In the genomic region with DNA sequence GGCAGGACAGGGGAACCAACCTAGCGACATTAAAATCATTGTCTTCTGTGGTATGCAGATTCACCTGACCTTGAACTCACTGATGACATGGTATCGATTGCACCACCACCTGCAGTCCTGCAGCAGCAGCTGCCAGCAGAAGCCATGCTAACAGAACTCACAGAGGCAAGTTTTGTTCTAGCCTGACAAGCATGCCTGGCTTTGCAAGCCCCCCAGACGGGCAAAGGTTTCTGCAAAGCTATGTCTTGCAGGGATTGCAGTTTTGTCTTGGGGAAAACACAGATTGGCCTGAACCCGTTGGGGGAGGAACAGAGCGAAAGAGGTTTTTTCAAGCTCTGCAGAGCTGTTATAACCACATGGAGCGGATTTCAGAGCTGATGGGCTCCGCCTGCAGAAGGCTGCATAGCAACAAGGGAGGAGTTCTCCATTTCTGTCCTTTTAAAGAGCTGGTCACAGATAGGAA, we compare ENCODE assay signal across 10 cellular contexts.
DNase-seq lines count a peak whose midpoint lies in the region; TF ChIP-seq lines count a peak whose summit lies in the region.
"Had no signal": no experiment of that assay in that cellular context is flagged by ENCODE, and none has a peak within 500 bp of the region (broad histone marks: within the 10 kb centered on the region; RNA-seq: fewer than 3 reads in every experiment).

No MANE protein-coding gene starts in this region.

- no peak for TF ChIP-seq CTCF in Peyer's patch (IDR thresholded peaks at IDR 0.05)

- no peaks in the 10 kb centered on the region for H3K27me3 ChIP-seq in endocrine pancreas (ENCODE audit: control insufficient read depth, insufficient read depth, low read length)
- H3K27me3 ChIP-seq in Peyer's patch: no peaks in the 10 kb centered on the region
- H3K27me3 ChIP-seq in HAP-1 (ENCODE audit: low read depth): peaks cover 8% of the 10 kb centered on the region

- no peaks in the 10 kb centered on the region for H3K36me3 ChIP-seq in endocrine pancreas (ENCODE audit: control insufficient read depth, insufficient read depth, low read length)
- H3K36me3 ChIP-seq in Peyer's patch: no peaks in the 10 kb centered on the region
- no peaks in the 10 kb centered on the region for H3K36me3 ChIP-seq in HAP-1 (replicated peaks)

- H3K27ac ChIP-seq in Peyer's patch: no peak overlapping the region

- no peaks in the 10 kb centered on the region for H3K9me3 Mint-ChIP-seq in activated CD4-positive, alpha-beta memory T cell treated with anti-CD3 and anti-CD28 coated beads, Interleukin-2, amount 10 ng/mL, durations not matched to agents 7 days and 5 days

- H3K9ac ChIP-seq in endocrine pancreas (ENCODE audit: control insufficient read depth, insufficient read depth, low read length): no peak overlapping the region

- H3K27me3 Mint-ChIP-seq in activated CD4-positive, alpha-beta memory T cell treated with anti-CD3 and anti-CD28 coated beads, Interleukin-2, amount 10 ng/mL, durations not matched to agents 7 days and 5 days: peaks cover 26% of the 10 kb centered on the region

- in situ Hi-C loops in HAP-1 (cut with MboI; ENCODE audit: low sequenced_read_pairs): no loop called here

- CTCF ChIA-PET in activated CD4-positive, alpha-beta memory T cell treated with anti-CD3 and anti-CD28 coated beads, Interleukin-2, amount 10 ng/mL, durations not matched to agents 7 days and 5 days (lab: Charles Lee): no interaction called here

- no peak overlapping the region for H3K27ac Mint-ChIP-seq in activated CD4-positive, alpha-beta memory T cell treated with anti-CD3 and anti-CD28 coated beads, Interleukin-2, amount 10 ng/mL, durations not matched to agents 7 days and 5 days

- no peaks in the 10 kb centered on the region for H3K36me3 Mint-ChIP-seq in activated CD4-positive, alpha-beta memory T cell treated with anti-CD3 and anti-CD28 coated beads, Interleukin-2, amount 10 ng/mL, durations not matched to agents 7 days and 5 days (ENCODE audit: low read depth)

- POLR2A ChIA-PET in activated CD4-positive, alpha-beta memory T cell treated with anti-CD3 and anti-CD28 coated beads, Interleukin-2, amount 10 ng/mL, durations not matched to agents 7 days and 5 days (lab: Charles Lee): no interaction called here

- H3K4me3 ChIP-seq in endocrine pancreas (ENCODE audit: control insufficient read depth, insufficient read depth, low read length) (peak overlapping the region; percentile 15), Peyer's patch (no peak overlapping the region), HAP-1 (no peak overlapping the region)
- H3K4me3 ChIP-seq: mucosa of descending colon had no signal

- H3K4me1 ChIP-seq in endocrine pancreas (ENCODE audit: control insufficient read depth, insufficient read depth, low read length): peaks cover 4% of the 10 kb centered on the region
- no peaks in the 10 kb centered on the region for H3K4me1 ChIP-seq in Peyer's patch
- H3K4me1 ChIP-seq in HAP-1: no peaks in the 10 kb centered on the region

- peak; percentile 18 for DNase-seq in NOMO-1 treated with DMSO at 0.1 percent for 48 hours (lab: John Stamatoyannopoulos, UW; ENCODE audit: unreplicated experiment)
- no peak for DNase-seq in NOMO-1 treated with dmso at 0.1 percent for 144 hours (lab: John Stamatoyannopoulos, UW; ENCODE audit: unreplicated experiment)
- peak; percentile 56 for DNase-seq in NCI-H2227 (lab: John Stamatoyannopoulos, UW; ENCODE audit: unreplicated experiment)
- DNase-seq in GDM1 (lab: John Stamatoyannopoulos, UW): no peak
- no peak for DNase-seq in activated CD4-positive, alpha-beta memory T cell treated with anti-CD3 and anti-CD28 coated beads, Interleukin-2, amount 10 ng/mL, durations not matched to agents 7 days and 5 days
- DNase-seq in Peyer's patch: no peak
- no peak for DNase-seq in HAP-1 (ENCODE audit: low spot score in 2 of 2)
- DNase-seq: activated T-cell treated with anti-CD3 and anti-CD28 coated beads, Interleukin-2, amount 50 U/mL, for 1 hour; mucosa of descending colon had no signal

- no peak for TF ChIP-seq POLR2A in Peyer's patch (IDR thresholded peaks at IDR 0.05)

- H3K4me1 Mint-ChIP-seq in activated CD4-positive, alpha-beta memory T cell treated with anti-CD3 and anti-CD28 coated beads, Interleukin-2, amount 10 ng/mL, durations not matched to agents 7 days and 5 days: no peaks in the 10 kb centered on the region

- H3K4me3 Mint-ChIP-seq in activated CD4-positive, alpha-beta memory T cell treated with anti-CD3 and anti-CD28 coated beads, Interleukin-2, amount 10 ng/mL, durations not matched to agents 7 days and 5 days: no peak overlapping the region

- H3K9me3 ChIP-seq in endocrine pancreas (ENCODE audit: control insufficient read depth, low read length) (no peaks in the 10 kb centered on the region), Peyer's patch (no peaks in the 10 kb centered on the region), HAP-1 (no peaks in the 10 kb centered on the region)
- H3K9me3 ChIP-seq: mucosa of descending colon had no signal

Comparison
In these comparisons a context has a peak if more than half of its experiments do, and no peak if none do; other contexts are left out.
1. DNase-seq: peak in NOMO-1 treated with DMSO at 0.1 percent for 48 hours (single experiment) and NCI-H2227 (single experiment); none in NOMO-1 treated with dmso at 0.1 percent for 144 hours (single experiment), GDM1 (single experiment), activated CD4-positive, alpha-beta memory T cell treated with anti-CD3 and anti-CD28 coated beads, Interleukin-2, amount 10 ng/mL, durations not matched to agents 7 days and 5 days (single experiment), Peyer's patch (0 of 3) and HAP-1 (0 of 2).